In genomic region chr5:125377151-125377550, GRCh38 we compare ENCODE assay signal across 2 cellular contexts.
TF ChIP-seq lines count a peak whose summit lies in the region.

No MANE protein-coding gene starts in this region.

TF ChIP-seq in HEK293, 187 proteins besides CTCF, POLR2A, EP300 and RAD21 (continued from another document):
- TF ChIP-seq REST (tag by site-specific recombination; IDR thresholded peaks at IDR 0.05) = no peak

TF ChIP-seq in WTC11, 78 proteins besides CTCF, POLR2A, EP300 and RAD21 (continued from another document):
- TF ChIP-seq STAT6 (CRISPR knock-in tag; conservative IDR thresholded peaks at IDR 0.05; ENCODE audit: low read depth) (no peak), MLX (CRISPR knock-in tag; IDR thresholded peaks at IDR 0.05) (no peak), E2F1 (CRISPR knock-in tag; IDR thresholded peaks at IDR 0.05) (no peak), ATF1 (CRISPR knock-in tag; IDR thresholded peaks at IDR 0.05) (no peak), FOXP4 (CRISPR knock-in tag; IDR thresholded peaks at IDR 0.05) (no peak), ZBTB43 (CRISPR knock-in tag; IDR thresholded peaks at IDR 0.05) (no peak)
